Comparison of ENCODE assay signal across 7 cellular contexts in genomic region chr7:6962871-6963270, GRCh38.
DNase-seq lines count a peak whose midpoint lies in the region; ATAC-seq, FAIRE-seq and TF ChIP-seq lines count a peak whose summit lies in the region.
"Not testable (repeated sequence)": the region's sequence is repeated elsewhere in the genome, so short reads cannot be mapped to it uniquely, and the experiment has no call there.

No MANE protein-coding gene starts in this region.

- not testable (repeated sequence) for TF ChIP-seq CTCF in Calu3 (IDR thresholded peaks at IDR 0.05; ENCODE audit: unreplicated experiment); H9 (conservative IDR thresholded peaks at IDR 0.05); NB4 (IDR thresholded peaks at IDR 0.05; ENCODE audit: low read depth, low read length); K562 (IDR thresholded peaks at IDR 0.05 in 2 of 3, conservative IDR thresholded peaks at IDR 0.05 in 1 of 3; ENCODE audit: insufficient read depth in 2 of 3, low read depth in 1 of 3, low read length in 3 of 3); fibroblast of mammary gland (conservative IDR thresholded peaks at IDR 0.05; ENCODE audit: control insufficient read depth, insufficient read depth, low read depth, low read length)

- not testable (repeated sequence) for H2AFZ ChIP-seq in H9 (ENCODE audit: low read length); K562 (ENCODE audit: low read depth, low read length); trophoblast cell (ENCODE audit: insufficient read depth, low read length, poor library complexity)

- BruUV-seq in Calu3 (replicated peaks; lab: Mats Ljungman, UMichigan); K562 (replicated peaks; lab: Mats Ljungman, UMichigan): not testable (repeated sequence)

- not testable (repeated sequence) for TF ChIP-seq EP300 in K562 (IDR thresholded peaks at IDR 0.05; ENCODE audit: low read length)

- not testable (repeated sequence) for H3K79me2 ChIP-seq in H9 (ENCODE audit: insufficient read depth, low read length); K562 (ENCODE audit: control insufficient read depth, insufficient read depth, low read length); trophoblast cell (ENCODE audit: control insufficient read depth, insufficient read depth, low read length, poor library complexity)

- H3K4me3 ChIP-seq in NB4 (ENCODE audit: low read depth, low read length); K562; fibroblast of mammary gland (ENCODE audit: control insufficient read depth, low read depth, low read length); trophoblast cell (ENCODE audit: low read depth, low read length): not testable (repeated sequence)

- H2AK5ac ChIP-seq in H9 (ENCODE audit: insufficient read length, low read length); trophoblast cell (ENCODE audit: low read length): not testable (repeated sequence)

- FAIRE-seq in K562 (lab: Jason Lieb, UNC) = not testable (repeated sequence)

- not testable (repeated sequence) for H3K14ac ChIP-seq in H9 (ENCODE audit: insufficient read depth, low read length); trophoblast cell (ENCODE audit: low read length)

- H3K27ac Mint-ChIP-seq in Calu3 (ENCODE audit: unreplicated experiment) = not testable (repeated sequence)
- H3K27ac Mint-ChIP-seq in H9 = peak overlapping the region in 2 of 3 experiments; percentile 77 to 88; a peak in 2 of 7 replicates

- not testable (repeated sequence) for H2BK120ac ChIP-seq in H9 (ENCODE audit: low read depth, low read length, poor library complexity, severe bottlenecking); trophoblast cell (ENCODE audit: insufficient read depth, low read length, poor library complexity)

- not testable (repeated sequence) for H2BK12ac ChIP-seq in H9 (ENCODE audit: insufficient read length, low read depth, low read length); trophoblast cell (ENCODE audit: low read length)

- not testable (repeated sequence) for H3K4me2 ChIP-seq in H9 (ENCODE audit: insufficient read depth, insufficient read length, low read length); K562 (ENCODE audit: insufficient read depth, low read length); trophoblast cell (ENCODE audit: low read length)

- H3K27me3 ChIP-seq in H9 (ENCODE audit: insufficient read depth, low read length); K562 (ENCODE audit: control insufficient read depth in 2 of 2, insufficient read depth in 2 of 2, low read length in 2 of 2); trophoblast cell (ENCODE audit: insufficient read depth, low read length): not testable (repeated sequence)

- TF ChIP-seq RAD21 in K562 (CRISPR knock-in tag; conservative IDR thresholded peaks at IDR 0.05 in 1 of 2, IDR thresholded peaks at IDR 0.05 in 1 of 2) = not testable (repeated sequence)

- TF ChIP-seq POLR2A in NB4 (IDR thresholded peaks at IDR 0.05; ENCODE audit: extremely low read depth, insufficient read length); K562 (conservative IDR thresholded peaks at IDR 0.05): not testable (repeated sequence)

- not testable (repeated sequence) for H3T11ph ChIP-seq in H9 (ENCODE audit: low read length)

- not testable (repeated sequence) for H3K23me2 ChIP-seq in H9 (ENCODE audit: insufficient read length, low read depth, low read length, poor library complexity, severe bottlenecking)

- not testable (repeated sequence) for H3K9me3 ChIP-seq in H9 (ENCODE audit: control insufficient read depth, low read depth, low read length); K562 (replicated peaks; ENCODE audit: control insufficient read depth, insufficient read depth, low read depth, low read length); trophoblast cell (ENCODE audit: insufficient read depth, low read depth, low read length)

- H3K9ac ChIP-seq in H9 (ENCODE audit: extremely low read depth, insufficient read length, low read length); K562 (ENCODE audit: insufficient read depth in 1 of 2, low read depth in 2 of 2, low read length in 2 of 2); trophoblast cell (ENCODE audit: low read length): not testable (repeated sequence)

- H3K4me1 ChIP-seq in H9 (ENCODE audit: insufficient read depth, low read length); K562 (replicated peaks in 1 of 2; ENCODE audit: control insufficient read depth in 2 of 2, insufficient read depth in 2 of 2, low read length in 2 of 2); trophoblast cell (ENCODE audit: control insufficient read depth in 1 of 2, insufficient read depth in 2 of 2, low read length in 2 of 2): not testable (repeated sequence)

- not testable (repeated sequence) for H3K9me3 Mint-ChIP-seq in Calu3 (ENCODE audit: low read depth, unreplicated experiment)
- peaks cover 41 to 42% of the 10 kb centered on the region in 2 experiments for H3K9me3 Mint-ChIP-seq in H9

- H4K91ac ChIP-seq in H9 (ENCODE audit: insufficient read length, low read depth, low read length); trophoblast cell (ENCODE audit: low read depth, low read length): not testable (repeated sequence)

- H3K23ac ChIP-seq in H9 (ENCODE audit: insufficient read length, low read depth, low read length); trophoblast cell (ENCODE audit: low read length): not testable (repeated sequence)

- not testable (repeated sequence) for H2BK15ac ChIP-seq in H9 (ENCODE audit: low read depth, low read length)

- peak; percentile 58 for DNase-seq in Calu3
- DNase-seq in H9; K562 (ENCODE audit: extremely low read depth in 1 of 4, low spot score in 3 of 4): not testable (repeated sequence)
- peak; percentile 57 for DNase-seq in NB4 (ENCODE audit: low read depth)
- DNase-seq in SIG-M5 treated with dmso at 0.1 percent for 504 hours (lab: John Stamatoyannopoulos, UW; ENCODE audit: unreplicated experiment) = peak; percentile 1
- peak; percentile 2 for DNase-seq in fibroblast of mammary gland (ENCODE audit: low read depth)
- peak; percentile 22 to 57 for DNase-seq in trophoblast cell

- in situ Hi-C loops in K562 (cut with MboI) = loop anchor here (25.0 kb wide), 3 partner anchors 349 to 1324 kb away; no protein-coding TSS in a partner anchor

- H3K4me3 Mint-ChIP-seq in Calu3 (ENCODE audit: low read depth, unreplicated experiment); H9: not testable (repeated sequence)

- WGBS in H9 (ENCODE audit: extremely low coverage, insufficient read length, low lambda C conversion rate) = no CpG with 5 or more reads among the region's 8 CpGs
- WGBS in K562 (ENCODE audit: insufficient coverage, low coverage, missing lambda C conversion rate) = 41% methylated on average over 6 of the region's 8 CpGs
- no CpG with 5 or more reads among the region's 8 CpGs for WGBS in trophoblast cell (ENCODE audit: extremely low coverage, insufficient coverage, insufficient read length)

- not testable (repeated sequence) for H4K5ac ChIP-seq in H9 (ENCODE audit: insufficient read length, low read depth, low read length)

- CTCF ChIA-PET in Calu3 (lab: Charles Lee); K562 (lab: Yijun Ruan, JAX; ENCODE audit: low intra/inter-chr PET ratio): not testable (repeated sequence)

- H3K36me3 Mint-ChIP-seq in Calu3 (ENCODE audit: insufficient read depth, unreplicated experiment) = not testable (repeated sequence)
- H3K36me3 Mint-ChIP-seq in H9 (ENCODE audit: insufficient read depth in 1 of 3, low read depth in 3 of 3) = peaks cover 26 to 42% (median 33%) of the 10 kb centered on the region in 3 experiments

- H2BK5ac ChIP-seq in H9 (ENCODE audit: insufficient read length, low read length); trophoblast cell (ENCODE audit: low read depth, low read length, poor library complexity): not testable (repeated sequence)

- H3K27me3 Mint-ChIP-seq in Calu3 (ENCODE audit: unreplicated experiment) = peaks cover 34% of the 10 kb centered on the region
- not testable (repeated sequence) for H3K27me3 Mint-ChIP-seq in H9 (ENCODE audit: low read depth)

- H3K4me1 Mint-ChIP-seq in Calu3 (ENCODE audit: low read depth, unreplicated experiment) = peaks cover 16% of the 10 kb centered on the region
- not testable (repeated sequence) for H3K4me1 Mint-ChIP-seq in H9

- H4K8ac ChIP-seq in H9 (replicated peaks; ENCODE audit: insufficient read length, low read depth, low read length); trophoblast cell (ENCODE audit: low read depth, low read length): not testable (repeated sequence)

- H3K18ac ChIP-seq in H9 (ENCODE audit: insufficient read length, low read depth, low read length); trophoblast cell (ENCODE audit: low read length): not testable (repeated sequence)

- H3K36me3 ChIP-seq in K562 (ENCODE audit: control insufficient read depth, insufficient read depth, low read length); trophoblast cell (ENCODE audit: control insufficient read depth in 1 of 2, insufficient read depth in 2 of 2, low read length in 2 of 2): not testable (repeated sequence)

- intact Hi-C loops in Calu3 (cut with micrococcal nuclease; ENCODE audit: unreplicated experiment) = loop anchor here (5.0 kb wide), 1 partner anchor 214 kb away; no protein-coding TSS in a partner anchor
- intact Hi-C loops in K562 (cut with micrococcal nuclease) = not testable (repeated sequence)

- not testable (repeated sequence) for ATAC-seq in K562

- not testable (repeated sequence) for H3K56ac ChIP-seq in H9 (ENCODE audit: insufficient read length, low read depth, low read length)

- POLR2A ChIA-PET in K562 (lab: Yijun Ruan, JAX) = not testable (repeated sequence)

- not testable (repeated sequence) for H3K79me1 ChIP-seq in H9 (ENCODE audit: insufficient read depth, low read depth, low read length, poor library complexity, severe bottlenecking); trophoblast cell (ENCODE audit: low read length)

- H4K12ac ChIP-seq in trophoblast cell (ENCODE audit: low read depth, low read length) = not testable (repeated sequence)

- not testable (repeated sequence) for H3K4ac ChIP-seq in H9 (ENCODE audit: low read depth, low read length); trophoblast cell (ENCODE audit: low read depth, low read length)

- not testable (repeated sequence) for H2BK20ac ChIP-seq in H9 (ENCODE audit: low read depth, low read length, poor library complexity, severe bottlenecking)

- H3K27ac ChIP-seq in H9 (ENCODE audit: insufficient read length, low read depth, low read length); K562 (ENCODE audit: extremely low read depth, low read depth, low read length); trophoblast cell (ENCODE audit: low read depth, low read length): not testable (repeated sequence)

- H4K20me1 ChIP-seq in H9 (ENCODE audit: control insufficient read depth, insufficient read depth, insufficient read length); K562 (replicated peaks; ENCODE audit: control insufficient read depth, insufficient read depth, low read length): not testable (repeated sequence)

- not testable (repeated sequence) for H3K9me1 ChIP-seq in K562 (ENCODE audit: control insufficient read depth, insufficient read depth, low read length)
